In genomic region chr9:37732952-37733351, GRCh38 we compare ENCODE assay signal across 34 cellular contexts.
"Had no signal": no experiment of that assay in that cellular context is flagged by ENCODE, and none has a peak within 500 bp of the region (broad histone marks: within the 10 kb centered on the region; RNA-seq: fewer than 3 reads in every experiment).

No MANE protein-coding gene starts in this region.

- H3K36me3 ChIP-seq: ascending aorta, breast epithelium, MG63 had no signal

- H3K27ac ChIP-seq: ascending aorta, breast epithelium, PC-9, RWPE1 had no signal

- ATAC-seq: activated CD4-positive, alpha-beta T cell treated with anti-CD3 and anti-CD28 coated beads for 36 hours; activated CD8-positive, alpha-beta T cell treated with anti-CD3 and anti-CD28 coated beads, Interleukin-2, amount 10 ng/mL, durations not matched to agents 7 days and 5 days; Right ventricle myocardium inferior had no signal

- DNase-seq: activated CD4-positive, alpha-beta T cell treated with anti-CD3 and anti-CD28 coated beads for 36 hours; activated CD4-positive, alpha-beta T cell treated with anti-CD3 and anti-CD28 coated beads, Interleukin-2, amount 10 ng/mL, durations not matched to agents 7 days and 5 days; activated CD4-positive, alpha-beta T cell treated with anti-CD3 and anti-CD28 coated beads, Interleukin-2, amount 50 U/mL, for 48 hours; activated CD8-positive, alpha-beta T cell treated with anti-CD3 and anti-CD28 coated beads, Interleukin-2, amount 10 ng/mL, durations not matched to agents 7 days and 5 days; activated gamma-delta T cell; activated naive CD4-positive, alpha-beta T cell treated with Interleukin-2 at 50 U/mL for 16 hours; activated naive CD8-positive, alpha-beta T cell treated with anti-CD3 and anti-CD28 coated beads, Interleukin-2, amount 10 ng/mL, durations not matched to agents 7 days and 5 days; activated T-cell treated with anti-CD3 and anti-CD28 coated beads, Interleukin-2, amount 50 U/mL, for 24 hours; caudate nucleus; cerebellar nuclear complex; Kasumi-1; KG1; MG63; NCI-H1048; NCI-H187; NCI-H2029 treated with DMSO at 0.1 percent for 48 hours; NCI-H2107; NCI-H510A treated with DMSO at 0.1 percent for 48 hours; NCI-H526 treated with DMSO at 0.1 percent for 48 hours; NK-92 treated with Interleukin-12 subunit alpha and Interleukin-12 subunit beta, amount 100 ng/mL, for 24 hours; PC-9; SIG-M5; SW 1271; T-helper 1 cell; T-helper 2 cell; T-helper 9 cell had no signal

- H3K27me3 ChIP-seq: ascending aorta, MG63 had no signal

- H3K4me1 ChIP-seq: ascending aorta, breast epithelium had no signal

- H3K4me3 Mint-ChIP-seq: activated CD4-positive, alpha-beta T cell treated with anti-CD3 and anti-CD28 coated beads for 36 hours; activated CD4-positive, alpha-beta T cell treated with anti-CD3 and anti-CD28 coated beads, Interleukin-2, amount 10 ng/mL, durations not matched to agents 7 days and 5 days; activated CD8-positive, alpha-beta T cell treated with anti-CD3 and anti-CD28 coated beads, Interleukin-2, amount 10 ng/mL, durations not matched to agents 7 days and 5 days; activated naive CD4-positive, alpha-beta T cell treated with anti-CD3 and anti-CD28 coated beads, Interleukin-2, amount 50 U/mL, for 24 hours; activated naive CD8-positive, alpha-beta T cell treated with anti-CD3 and anti-CD28 coated beads, Interleukin-2, amount 10 ng/mL, durations not matched to agents 7 days and 5 days; activated T-cell treated with anti-CD3 and anti-CD28 coated beads, Interleukin-2, amount 50 U/mL, for 24 hours had no signal

- H3K9me3 Mint-ChIP-seq: activated CD4-positive, alpha-beta T cell treated with anti-CD3 and anti-CD28 coated beads, Interleukin-2, amount 10 ng/mL, durations not matched to agents 7 days and 5 days; activated naive CD4-positive, alpha-beta T cell treated with anti-CD3 and anti-CD28 coated beads, Interleukin-2, amount 50 U/mL, for 24 hours; activated naive CD8-positive, alpha-beta T cell treated with anti-CD3 and anti-CD28 coated beads, Interleukin-2, amount 10 ng/mL, durations not matched to agents 7 days and 5 days; activated T-cell treated with anti-CD3 and anti-CD28 coated beads, Interleukin-2, amount 50 U/mL, for 24 hours; activated T-helper 2 cell treated with anti-CD3 and anti-CD28 coated beads, Interferon-gamma antibody, Interleukin-2, Interleukin-4, amounts not matched to agents 10 μg/mL and 5 μg/mL and 100 μg/mL, durations not matched to agents 14 hours and 24 hours and 36 hours had no signal

- FAIRE-seq: colon, RCC 7860 had no signal

- H3K36me3 Mint-ChIP-seq: activated naive CD4-positive, alpha-beta T cell treated with anti-CD3 and anti-CD28 coated beads, Interleukin-2, amount 50 U/mL, for 24 hours; activated naive CD8-positive, alpha-beta T cell treated with anti-CD3 and anti-CD28 coated beads, Interleukin-2, amount 10 ng/mL, durations not matched to agents 7 days and 5 days had no signal

- H3K9me3 ChIP-seq: ascending aorta, breast epithelium, MG63 had no signal

- H3K27ac Mint-ChIP-seq: activated CD4-positive, alpha-beta T cell treated with anti-CD3 and anti-CD28 coated beads for 36 hours; activated CD4-positive, alpha-beta T cell treated with anti-CD3 and anti-CD28 coated beads, Interleukin-2, amount 10 ng/mL, durations not matched to agents 7 days and 5 days; activated CD8-positive, alpha-beta T cell treated with anti-CD3 and anti-CD28 coated beads, Interleukin-2, amount 10 ng/mL, durations not matched to agents 7 days and 5 days; activated naive CD4-positive, alpha-beta T cell treated with anti-CD3 and anti-CD28 coated beads, Interleukin-2, amount 50 U/mL, for 24 hours; activated naive CD8-positive, alpha-beta T cell treated with anti-CD3 and anti-CD28 coated beads, Interleukin-2, amount 10 ng/mL, durations not matched to agents 7 days and 5 days; activated T-cell treated with anti-CD3 and anti-CD28 coated beads, Interleukin-2, amount 50 U/mL, for 24 hours; activated T-helper 2 cell treated with anti-CD3 and anti-CD28 coated beads, Interferon-gamma antibody, Interleukin-2, Interleukin-4, amounts not matched to agents 10 μg/mL and 5 μg/mL and 100 μg/mL, durations not matched to agents 14 hours and 24 hours and 36 hours had no signal

- H3K4me1 Mint-ChIP-seq: activated CD4-positive, alpha-beta T cell treated with anti-CD3 and anti-CD28 coated beads for 36 hours; activated CD4-positive, alpha-beta T cell treated with anti-CD3 and anti-CD28 coated beads, Interleukin-2, amount 10 ng/mL, durations not matched to agents 7 days and 5 days; activated naive CD4-positive, alpha-beta T cell treated with anti-CD3 and anti-CD28 coated beads, Interleukin-2, amount 50 U/mL, for 24 hours; activated naive CD8-positive, alpha-beta T cell treated with anti-CD3 and anti-CD28 coated beads, Interleukin-2, amount 10 ng/mL, durations not matched to agents 7 days and 5 days had no signal

- H3K4me2 ChIP-seq: PC-9 had no signal

- H3K4me3 ChIP-seq: ascending aorta, breast epithelium, MG63, PC-9 had no signal
